In genomic region chr15:66171891-66172290, GRCh38 we compare ENCODE assay signal across 29 cellular contexts.
"Had no signal": no experiment of that assay in that cellular context is flagged by ENCODE, and none has a peak within 500 bp of the region (broad histone marks: within the 10 kb centered on the region; RNA-seq: fewer than 3 reads in every experiment).

No MANE protein-coding gene starts in this region.

- FAIRE-seq: colon, endometrium had no signal

- H3K4me1 Mint-ChIP-seq: activated B cell treated with CpG ODN at 0.5 μM for 24 hours; activated CD8-positive, alpha-beta memory T cell treated with anti-CD3 and anti-CD28 coated beads, Interleukin-2, amount 10 ng/mL, durations not matched to agents 7 days and 5 days; memory B cell; naive thymus-derived CD4-positive, alpha-beta T cell; stimulated activated memory B cell treated with anti-CD40 and anti-IgM and Interleukin-4, amounts not matched to agents 10 μg/mL and 1 μg/mL and 100 μg/mL, for 72 hours; stimulated activated naive CD8-positive, alpha-beta T cell treated with anti-CD3 and anti-CD28 coated beads, Interleukin-15, amount 100 ng/mL, for 72 hours had no signal

- H3K9me3 Mint-ChIP-seq: activated B cell treated with CpG ODN at 0.5 μM for 24 hours; activated naive CD4-positive, alpha-beta T cell treated with anti-CD3 and anti-CD28 coated beads, Interleukin-2, amount 50 U/mL, for 72 hours; activated T-helper 2 cell treated with anti-CD3 and anti-CD28 coated beads, Interferon-gamma antibody, Interleukin-2, Interleukin-4, amounts not matched to agents 10 μg/mL and 5 μg/mL and 100 μg/mL, durations not matched to agents 14 hours and 24 hours and 36 hours; memory B cell; stimulated activated memory B cell treated with anti-CD40 and anti-IgM and Interleukin-4, amounts not matched to agents 10 μg/mL and 1 μg/mL and 100 μg/mL, for 72 hours; stimulated activated naive CD8-positive, alpha-beta T cell treated with anti-CD3 and anti-CD28 coated beads, Interleukin-15, amount 100 ng/mL, for 72 hours; T-helper 1 cell treated with Interleukin-12 subunit alpha and Interleukin-12 subunit beta and Interleukin-4 antibody, amounts not matched to agents 30 μg/mL and 1 μg/mL, for 36 hours had no signal

- ATAC-seq: activated CD8-positive, alpha-beta memory T cell treated with anti-CD3 and anti-CD28 coated beads, Interleukin-2, amount 10 ng/mL, durations not matched to agents 7 days and 5 days; activated CD8-positive, alpha-beta T cell treated with anti-CD3 and anti-CD28 coated beads, Interleukin-2, amount 10 ng/mL, durations not matched to agents 7 days and 5 days; activated naive CD4-positive, alpha-beta T cell treated with anti-CD3 and anti-CD28 coated beads, Interleukin-2, amount 50 U/mL, for 72 hours; body of pancreas; heart right ventricle; naive thymus-derived CD4-positive, alpha-beta T cell; right lobe of liver; stimulated activated memory B cell treated with anti-CD40 and anti-IgM and Interleukin-4, amounts not matched to agents 10 μg/mL and 1 μg/mL and 100 μg/mL, for 72 hours; stimulated activated naive CD8-positive, alpha-beta T cell treated with anti-CD3 and anti-CD28 coated beads, Interleukin-15, amount 100 ng/mL, for 72 hours; upper lobe of right lung had no signal

- H3K9me3 ChIP-seq: adrenal gland, body of pancreas, esophagus squamous epithelium, heart right ventricle, right lobe of liver, upper lobe of right lung had no signal

- H3K27me3 ChIP-seq: adrenal gland, body of pancreas, right lobe of liver, upper lobe of right lung had no signal

- H3K36me3 Mint-ChIP-seq: activated CD8-positive, alpha-beta memory T cell treated with anti-CD3 and anti-CD28 coated beads, Interleukin-2, amount 10 ng/mL, durations not matched to agents 7 days and 5 days; activated naive CD4-positive, alpha-beta T cell treated with anti-CD3 and anti-CD28 coated beads, Interleukin-2, amount 50 U/mL, for 72 hours; naive thymus-derived CD4-positive, alpha-beta T cell; stimulated activated memory B cell treated with anti-CD40 and anti-IgM and Interleukin-4, amounts not matched to agents 10 μg/mL and 1 μg/mL and 100 μg/mL, for 72 hours had no signal

- DNase-seq: activated B cell treated with CpG ODN at 0.5 μM for 24 hours; activated CD8-positive, alpha-beta memory T cell treated with anti-CD3 and anti-CD28 coated beads, Interleukin-2, amount 10 ng/mL, durations not matched to agents 7 days and 5 days; activated CD8-positive, alpha-beta T cell treated with anti-CD3 and anti-CD28 coated beads, Interleukin-2, amount 10 ng/mL, durations not matched to agents 7 days and 5 days; activated naive CD4-positive, alpha-beta T cell; activated T-cell treated with anti-CD3 and anti-CD28 coated beads, Interleukin-2, amount 50 U/mL, for 48 hours; adrenal gland; body of pancreas; dermis blood vessel endothelial cell; effector CD8-positive, alpha-beta T cell; esophagus squamous epithelium; foreskin melanocyte; heart right ventricle; midbrain; naive thymus-derived CD4-positive, alpha-beta T cell; stimulated activated CD4-positive, alpha-beta T cell treated with anti-CD3 and anti-CD28 coated beads, Interleukin-1b, Interleukin-23, amount 100 ng/mL, for 48 hours; stimulated activated CD4-positive, alpha-beta T cell treated with anti-CD3 and anti-CD28 coated beads, Interleukin-4, amount 100 ng/mL, for 4 hours; stimulated activated CD8-positive, alpha-beta memory T cell treated with anti-CD3 and anti-CD28 coated beads, Interleukin-4, amount 100 ng/mL, for 48 hours; stimulated activated naive CD8-positive, alpha-beta T cell treated with anti-CD3 and anti-CD28 coated beads, Interleukin-15, amount 100 ng/mL, for 72 hours; T-helper 9 cell; upper lobe of right lung had no signal

- H3K4me1 ChIP-seq: adrenal gland, body of pancreas, esophagus squamous epithelium, heart right ventricle, right lobe of liver, upper lobe of right lung had no signal

- H3K4me3 ChIP-seq: adrenal gland, body of pancreas, esophagus squamous epithelium, heart right ventricle, right lobe of liver, upper lobe of right lung had no signal

- H3K4me3 Mint-ChIP-seq: activated B cell treated with CpG ODN at 0.5 μM for 24 hours; activated CD8-positive, alpha-beta memory T cell treated with anti-CD3 and anti-CD28 coated beads, Interleukin-2, amount 10 ng/mL, durations not matched to agents 7 days and 5 days; activated CD8-positive, alpha-beta T cell treated with anti-CD3 and anti-CD28 coated beads, Interleukin-2, amount 10 ng/mL, durations not matched to agents 7 days and 5 days; memory B cell; naive thymus-derived CD4-positive, alpha-beta T cell; stimulated activated memory B cell treated with anti-CD40 and anti-IgM and Interleukin-4, amounts not matched to agents 10 μg/mL and 1 μg/mL and 100 μg/mL, for 72 hours; stimulated activated naive CD8-positive, alpha-beta T cell treated with anti-CD3 and anti-CD28 coated beads, Interleukin-15, amount 100 ng/mL, for 72 hours; T-helper 1 cell treated with Interleukin-12 subunit alpha and Interleukin-12 subunit beta and Interleukin-4 antibody, amounts not matched to agents 30 μg/mL and 1 μg/mL, for 36 hours had no signal

- H3K36me3 ChIP-seq: adrenal gland, esophagus squamous epithelium, heart right ventricle, right lobe of liver, upper lobe of right lung had no signal

- H3K27ac ChIP-seq: adrenal gland, body of pancreas, epithelial cell of prostate, esophagus squamous epithelium, heart right ventricle, right lobe of liver, upper lobe of right lung had no signal

- H3K27ac Mint-ChIP-seq: activated B cell treated with CpG ODN at 0.5 μM for 24 hours; activated CD8-positive, alpha-beta memory T cell treated with anti-CD3 and anti-CD28 coated beads, Interleukin-2, amount 10 ng/mL, durations not matched to agents 7 days and 5 days; activated CD8-positive, alpha-beta T cell treated with anti-CD3 and anti-CD28 coated beads, Interleukin-2, amount 10 ng/mL, durations not matched to agents 7 days and 5 days; activated T-helper 2 cell treated with anti-CD3 and anti-CD28 coated beads, Interferon-gamma antibody, Interleukin-2, Interleukin-4, amounts not matched to agents 10 μg/mL and 5 μg/mL and 100 μg/mL, durations not matched to agents 14 hours and 24 hours and 36 hours; memory B cell; stimulated activated memory B cell treated with anti-CD40 and anti-IgM and Interleukin-4, amounts not matched to agents 10 μg/mL and 1 μg/mL and 100 μg/mL, for 72 hours; T-helper 1 cell treated with Interleukin-12 subunit alpha and Interleukin-12 subunit beta and Interleukin-4 antibody, amounts not matched to agents 30 μg/mL and 1 μg/mL, for 36 hours had no signal
